22 cellular contexts compared by ENCODE assay signal in genomic region chr12:12011880-12012260, GRCh38. TPM values are rescaled to one million over a fixed set of nuclear protein-coding genes. Genes with fewer than 3 reads are reported as not detected.
DNase-seq lines count a peak whose midpoint lies in the region; ATAC-seq and TF ChIP-seq lines count a peak whose summit lies in the region.
"Had no signal": no experiment of that assay in that cellular context is flagged by ENCODE, and none has a peak within 500 bp of the region (broad histone marks: within the 10 kb centered on the region; RNA-seq: fewer than 3 reads in every experiment).

No MANE protein-coding gene starts in this region.

- H3K4me1 Mint-ChIP-seq in activated naive CD8-positive, alpha-beta T cell (ENCODE audit: low read depth): peaks cover 85% of the 10 kb centered on the region
- peaks cover 85% of the 10 kb centered on the region for H3K4me1 Mint-ChIP-seq in activated naive CD8-positive, alpha-beta T cell treated with anti-CD3 and anti-CD28 coated beads, Interleukin-2, amount 50 U/mL, for 24 hours
- peaks cover 59% of the 10 kb centered on the region for H3K4me1 Mint-ChIP-seq in activated B cell treated with CpG ODN at 0.5 μM for 24 hours
- H3K4me1 Mint-ChIP-seq in immature natural killer cell: peaks cover 44 to 51% of the 10 kb centered on the region in 2 donors

- H3K27me3 Mint-ChIP-seq in activated naive CD8-positive, alpha-beta T cell: no peaks in the 10 kb centered on the region
- H3K27me3 Mint-ChIP-seq in activated naive CD8-positive, alpha-beta T cell treated with anti-CD3 and anti-CD28 coated beads, Interleukin-2, amount 50 U/mL, for 24 hours: peaks cover 5% of the 10 kb centered on the region
- no peaks in the 10 kb centered on the region for H3K27me3 Mint-ChIP-seq in activated B cell treated with CpG ODN at 0.5 μM for 24 hours
- peaks cover 18 to 57% (median 46%) of the 10 kb centered on the region in 3 donors for H3K27me3 Mint-ChIP-seq in immature natural killer cell (ENCODE audit: low read depth in 3 of 3)
- H3K27me3 Mint-ChIP-seq: activated naive CD4-positive, alpha-beta T cell treated with anti-CD3 and anti-CD28 coated beads, Interleukin-2, amount 50 U/mL, for 24 hours had no signal

- no peaks in the 10 kb centered on the region for H3K9me3 Mint-ChIP-seq in activated naive CD8-positive, alpha-beta T cell (ENCODE audit: low read depth)
- H3K9me3 Mint-ChIP-seq in activated naive CD8-positive, alpha-beta T cell treated with anti-CD3 and anti-CD28 coated beads, Interleukin-2, amount 50 U/mL, for 24 hours: no peaks in the 10 kb centered on the region
- H3K9me3 Mint-ChIP-seq in activated B cell treated with CpG ODN at 0.5 μM for 24 hours: no peaks in the 10 kb centered on the region
- H3K9me3 Mint-ChIP-seq in immature natural killer cell: peaks cover 0 to 1% (median 0%) of the 10 kb centered on the region in 6 donors
- H3K9me3 Mint-ChIP-seq: activated naive CD4-positive, alpha-beta T cell treated with anti-CD3 and anti-CD28 coated beads, Interleukin-2, amount 50 U/mL, for 24 hours had no signal

- H3K27me3 ChIP-seq in H7 (ENCODE audit: control insufficient read depth, insufficient read depth, low read length) (no peaks in the 10 kb centered on the region), osteoblast (ENCODE audit: insufficient read depth, low read length) (no peaks in the 10 kb centered on the region)
- H3K27me3 ChIP-seq: body of pancreas, hepatocyte had no signal

- POLR2A ChIA-PET in activated B cell treated with CpG ODN at 0.5 μM for 24 hours (lab: Charles Lee) (interaction anchor here (0.7 to 3.2 kb wide), 10 partner anchors 13 to 707 kb away, joined by 3 to 24 read pairs (median 4); partner anchors contain the start of gene ETV6), RWPE1 (lab: Yijun Ruan, JAX; ENCODE audit: low non-redundant PET) (no interaction called here)

- H3K4me3 Mint-ChIP-seq in activated naive CD8-positive, alpha-beta T cell: no peak overlapping the region
- no peak overlapping the region for H3K4me3 Mint-ChIP-seq in activated naive CD8-positive, alpha-beta T cell treated with anti-CD3 and anti-CD28 coated beads, Interleukin-2, amount 50 U/mL, for 24 hours
- H3K4me3 Mint-ChIP-seq in activated B cell treated with CpG ODN at 0.5 μM for 24 hours (peak overlapping the region; percentile 62), immature natural killer cell (no peak overlapping the region)

- no peak for ATAC-seq in activated naive CD8-positive, alpha-beta T cell treated with anti-CD3 and anti-CD28 coated beads, Interleukin-2, amount 50 U/mL, for 24 hours
- ATAC-seq in activated B cell treated with CpG ODN at 0.5 μM for 24 hours (ENCODE audit: low read depth) (peak; percentile 37), GM19023 (IDR thresholded peaks at IDR 0.05; ENCODE audit: unreplicated experiment) (no peak)
- ATAC-seq: body of pancreas; stimulated activated naive CD8-positive, alpha-beta T cell treated with anti-CD3 and anti-CD28 coated beads, Interleukin-15, Interleukin-2, amounts not matched to agents 100 U/mL and 50 U/mL, for 24 hours had no signal

- intact Hi-C loops in activated B cell treated with CpG ODN at 0.5 μM for 24 hours (cut with micrococcal nuclease): loop anchor here (1.0 to 5.0 kb wide), 3 partner anchors 12 to 265 kb away; no protein-coding TSS in a partner anchor

- no peaks in the 10 kb centered on the region for H4K20me1 ChIP-seq in osteoblast (ENCODE audit: insufficient read depth, low read length)

- no peak overlapping the region for H3K4me2 ChIP-seq in osteoblast (ENCODE audit: insufficient read depth, low read length)
- H3K4me2 ChIP-seq: hepatocyte had no signal

- no peak for DNase-seq in activated naive CD8-positive, alpha-beta T cell treated with anti-CD3 and anti-CD28 coated beads, Interleukin-2, amount 50 U/mL, for 24 hours
- DNase-seq in H7: peak; percentile 47
- DNase-seq in activated B cell treated with CpG ODN at 0.5 μM for 24 hours: no peak
- peak; percentile 46 for DNase-seq in osteoblast (ENCODE audit: insufficient read length, low spot score, missing footprints)
- DNase-seq in RWPE1 (ENCODE audit: low spot score): no peak
- no peak for DNase-seq in immature natural killer cell
- DNase-seq: activated CD4-positive, CD25-positive, alpha-beta regulatory T cell; DND-41; lower lobe of right lung; NCI-H1436 treated with DMSO at 0.1 percent for 48 hours; NCI-H526 treated with DMSO at 0.1 percent for 48 hours; SIG-M5; trophoblast cell had no signal

- no peak overlapping the region for H3K27ac ChIP-seq in osteoblast (ENCODE audit: low read depth, low read length)
- no peak overlapping the region for H3K27ac ChIP-seq in RWPE1
- H3K27ac ChIP-seq: hepatocyte, lower lobe of right lung had no signal

- no peaks in the 10 kb centered on the region for H3K79me2 ChIP-seq in osteoblast (ENCODE audit: insufficient read depth, low read length)
- H3K79me2 ChIP-seq: hepatocyte had no signal

- H3K27ac Mint-ChIP-seq in activated naive CD8-positive, alpha-beta T cell: peak overlapping the region; percentile 23
- H3K27ac Mint-ChIP-seq in activated naive CD8-positive, alpha-beta T cell treated with anti-CD3 and anti-CD28 coated beads, Interleukin-2, amount 50 U/mL, for 24 hours: no peak overlapping the region
- H3K27ac Mint-ChIP-seq in activated B cell treated with CpG ODN at 0.5 μM for 24 hours (peak overlapping the region; percentile 81), immature natural killer cell (no peak overlapping the region)

- H3K4me3 ChIP-seq in H7 (ENCODE audit: insufficient read depth, low read depth, low read length) (no peak overlapping the region), osteoblast (ENCODE audit: insufficient read depth, low read length) (no peak overlapping the region)
- H3K4me3 ChIP-seq: body of pancreas, coronary artery, HAP-1, hepatocyte, lower lobe of right lung had no signal

- H3K4me1 ChIP-seq in osteoblast (ENCODE audit: insufficient read depth, low read length): peaks cover 37% of the 10 kb centered on the region
- H3K4me1 ChIP-seq: body of pancreas, HAP-1 had no signal

- H3K36me3 ChIP-seq in H7 (replicated peaks; ENCODE audit: control insufficient read depth, insufficient read depth, low read length): no peaks in the 10 kb centered on the region
- H3K36me3 ChIP-seq in osteoblast (ENCODE audit: insufficient read depth, low read length): no peaks in the 10 kb centered on the region
- H3K36me3 ChIP-seq: HAP-1, lower lobe of right lung had no signal

- H3K9me3 ChIP-seq in osteoblast (ENCODE audit: low read depth, low read length): no peaks in the 10 kb centered on the region
- H3K9me3 ChIP-seq: body of pancreas, HAP-1, lower lobe of right lung had no signal

- no peaks in the 10 kb centered on the region for H3K36me3 Mint-ChIP-seq in activated naive CD8-positive, alpha-beta T cell
- H3K36me3 Mint-ChIP-seq in activated naive CD8-positive, alpha-beta T cell treated with anti-CD3 and anti-CD28 coated beads, Interleukin-2, amount 50 U/mL, for 24 hours (ENCODE audit: low read depth): peaks cover 2% of the 10 kb centered on the region
- H3K36me3 Mint-ChIP-seq in activated B cell treated with CpG ODN at 0.5 μM for 24 hours (ENCODE audit: low read depth) (no peaks in the 10 kb centered on the region), immature natural killer cell (no peaks in the 10 kb centered on the region)

- TF ChIP-seq CTCF in activated B cell treated with CpG ODN at 0.5 μM for 24 hours (IDR thresholded peaks at IDR 0.05): no peak
- no peak for TF ChIP-seq CTCF in osteoblast (IDR thresholded peaks at IDR 0.05; ENCODE audit: extremely low read depth, low read depth, low read length)
- TF ChIP-seq CTCF in RWPE1 (conservative IDR thresholded peaks at IDR 0.05; ENCODE audit: low read depth): no peak

- H2AFZ ChIP-seq in osteoblast (ENCODE audit: low read length): no peak overlapping the region
- H2AFZ ChIP-seq: hepatocyte had no signal

- CTCF ChIA-PET in activated B cell treated with CpG ODN at 0.5 μM for 24 hours (lab: Charles Lee): interaction anchor here (0.8 to 3.1 kb wide), 2 partner anchors 21 to 455 kb away, joined by 3 to 26 read pairs; no protein-coding TSS in a partner anchor
- CTCF ChIA-PET in RWPE1 (lab: Yijun Ruan, JAX): no interaction called here

RNA-seq across cellular contexts. Expression of gene BCL2L14, which starts 58.9 kb away (rescaled TPM):
- total RNA-seq in H7 (2014; rRNA removed; shearing (Covaris generic)): 0.33 and 1.9 TPM in 2 replicates
- total RNA-seq in activated B cell treated with CpG ODN at 0.5 μM for 24 hours: not detected in 2 replicates
- not detected in 2 replicates for total RNA-seq in osteoblast
- not detected for polyA plus RNA-seq in immature natural killer cell
- total RNA-seq: myocyte had no signal

Comparison
In these comparisons a context has a peak if more than half of its experiments do, and no peak if none do; other contexts are left out.
1. H3K27ac Mint-ChIP-seq: peak in activated naive CD8-positive, alpha-beta T cell (single experiment) and activated B cell treated with CpG ODN at 0.5 μM for 24 hours (single experiment); none in activated naive CD8-positive, alpha-beta T cell treated with anti-CD3 and anti-CD28 coated beads, Interleukin-2, amount 50 U/mL, for 24 hours (single experiment) and immature natural killer cell (0 of 6).
2. DNase-seq: peak in H7 (single experiment) and osteoblast (single experiment); none in activated naive CD8-positive, alpha-beta T cell treated with anti-CD3 and anti-CD28 coated beads, Interleukin-2, amount 50 U/mL, for 24 hours (single experiment), activated B cell treated with CpG ODN at 0.5 μM for 24 hours (single experiment), RWPE1 (single experiment) and immature natural killer cell (0 of 3).